14 cellular contexts compared by ENCODE assay signal in genomic region chr2:85018049-85018447, GRCh38. TPM values are rescaled to one million over a fixed set of nuclear protein-coding genes. Genes with fewer than 3 reads are reported as not detected.
A peak's percentile ranks its signal among the peaks of the same experiment; 100 is the strongest.
DNase-seq lines count a peak whose midpoint lies in the region; ATAC-seq and TF ChIP-seq lines count a peak whose summit lies in the region.
"Had no signal": no experiment of that assay in that cellular context is flagged by ENCODE, and none has a peak within 500 bp of the region (broad histone marks: within the 10 kb centered on the region; RNA-seq: fewer than 3 reads in every experiment).

No MANE protein-coding gene starts in this region.

- H3K4me3 Mint-ChIP-seq in activated naive CD4-positive, alpha-beta T cell treated with anti-CD3 and anti-CD28 coated beads, Interleukin-2, amount 10 ng/mL, durations not matched to agents 7 days and 5 days: no peak overlapping the region
- H3K4me3 Mint-ChIP-seq in endothelial cell (ENCODE audit: unreplicated experiment): peak overlapping the region; percentile 42
- H3K4me3 Mint-ChIP-seq in stimulated activated naive B cell treated with anti-CD40 and anti-IgM and Interleukin-4, amounts not matched to agents 10 μg/mL and 1 μg/mL and 100 μg/mL, for 72 hours: no peak overlapping the region
- H3K4me3 Mint-ChIP-seq: dendritic cell treated with granulocyte-macrophage colony-stimulating factor and Interleukin-4, amounts not matched to agents 40 ng/mL and 50 ng/mL, for 4 days had no signal

- no peaks in the 10 kb centered on the region for H3K27me3 ChIP-seq in RWPE2 (ENCODE audit: insufficient read depth, poor library complexity, severe bottlenecking)

- H3K9me3 ChIP-seq in RWPE2 (ENCODE audit: severe bottlenecking): no peaks in the 10 kb centered on the region

- H3K36me3 Mint-ChIP-seq in activated naive CD4-positive, alpha-beta T cell treated with anti-CD3 and anti-CD28 coated beads, Interleukin-2, amount 10 ng/mL, durations not matched to agents 7 days and 5 days: peaks cover 13% of the 10 kb centered on the region
- peaks cover 7% of the 10 kb centered on the region for H3K36me3 Mint-ChIP-seq in endothelial cell (ENCODE audit: low read depth, unreplicated experiment)
- peaks cover 8 to 15% of the 10 kb centered on the region in 2 donors for H3K36me3 Mint-ChIP-seq in stimulated activated naive B cell treated with anti-CD40 and anti-IgM and Interleukin-4, amounts not matched to agents 10 μg/mL and 1 μg/mL and 100 μg/mL, for 72 hours

- peaks cover 39% of the 10 kb centered on the region for H3K4me1 ChIP-seq in RWPE2 (ENCODE audit: insufficient read depth, poor library complexity, severe bottlenecking)

- ATAC-seq in RWPE2 (ENCODE audit: low read depth): no peak
- peak in 1 of 2 donors; percentile 23 for ATAC-seq in stimulated activated naive B cell treated with anti-CD40 and anti-IgM and Interleukin-4, amounts not matched to agents 10 μg/mL and 1 μg/mL and 100 μg/mL, for 72 hours (replicated peaks)
- no peak for ATAC-seq in GM19455 (IDR thresholded peaks at IDR 0.05; ENCODE audit: unreplicated experiment)

- peak overlapping the region; percentile 10 for H3K27ac ChIP-seq in RWPE2 (ENCODE audit: poor library complexity, severe bottlenecking)
- H3K27ac ChIP-seq: HL-60 had no signal

- peaks cover 30% of the 10 kb centered on the region for H3K36me3 ChIP-seq in RWPE2 (ENCODE audit: low read depth)

- CTCF ChIA-PET in activated naive CD4-positive, alpha-beta T cell treated with anti-CD3 and anti-CD28 coated beads, Interleukin-2, amount 10 ng/mL, durations not matched to agents 7 days and 5 days (lab: Charles Lee): interaction anchor here (0.7 to 2.4 kb wide), 19 partner anchors 11 to 282 kb away, joined by 3 to 9 read pairs (median 4); no protein-coding TSS in a partner anchor

- H3K4me1 Mint-ChIP-seq in activated naive CD4-positive, alpha-beta T cell treated with anti-CD3 and anti-CD28 coated beads, Interleukin-2, amount 10 ng/mL, durations not matched to agents 7 days and 5 days: peaks cover 40% of the 10 kb centered on the region
- peaks cover 27% of the 10 kb centered on the region for H3K4me1 Mint-ChIP-seq in endothelial cell (ENCODE audit: unreplicated experiment)
- H3K4me1 Mint-ChIP-seq in stimulated activated naive B cell treated with anti-CD40 and anti-IgM and Interleukin-4, amounts not matched to agents 10 μg/mL and 1 μg/mL and 100 μg/mL, for 72 hours: peaks cover 21 to 58% of the 10 kb centered on the region in 2 donors

- TF ChIP-seq CTCF in RWPE2 (IDR thresholded peaks at IDR 0.05; ENCODE audit: poor library complexity, severe bottlenecking) (peak; percentile 44), endothelial cell (IDR thresholded peaks at IDR 0.05; ENCODE audit: unreplicated experiment) (no peak)

- H3K4me3 ChIP-seq in RWPE2 (ENCODE audit: severe bottlenecking): no peak overlapping the region

- DNase-seq in activated naive CD4-positive, alpha-beta T cell treated with anti-CD3 and anti-CD28 coated beads, Interleukin-2, amount 10 ng/mL, durations not matched to agents 7 days and 5 days: no peak
- no peak for DNase-seq in activated naive CD4-positive, alpha-beta T cell (lab: John Stamatoyannopoulos, UW)
- no peak for DNase-seq in RWPE2 (ENCODE audit: low spot score)
- no peak for DNase-seq in endothelial cell (ENCODE audit: low spot score)
- DNase-seq in stimulated activated naive B cell treated with anti-CD40 and anti-IgM and Interleukin-4, amounts not matched to agents 10 μg/mL and 1 μg/mL and 100 μg/mL, for 72 hours: no peak
- DNase-seq in hypothalamus (lab: John Stamatoyannopoulos, UW): no peak
- no peak for DNase-seq in amygdala (lab: John Stamatoyannopoulos, UW)
- DNase-seq: activated gamma-delta T cell treated with Interleukin-2 at 50 U/mL for 16 hours, GF-D8, NCI-H510A, SHP77 treated with DMSO at 0.1 percent for 48 hours had no signal

- peak overlapping the region; percentile 58 for H3K27ac Mint-ChIP-seq in activated naive CD4-positive, alpha-beta T cell treated with anti-CD3 and anti-CD28 coated beads, Interleukin-2, amount 10 ng/mL, durations not matched to agents 7 days and 5 days
- peak overlapping the region; percentile 83 for H3K27ac Mint-ChIP-seq in endothelial cell (ENCODE audit: unreplicated experiment)
- peak overlapping the region; percentile 71 for H3K27ac Mint-ChIP-seq in stimulated activated naive B cell treated with anti-CD40 and anti-IgM and Interleukin-4, amounts not matched to agents 10 μg/mL and 1 μg/mL and 100 μg/mL, for 72 hours
- H3K27ac Mint-ChIP-seq: dendritic cell treated with granulocyte-macrophage colony-stimulating factor and Interleukin-4, amounts not matched to agents 40 ng/mL and 50 ng/mL, for 4 days had no signal

- H3K27me3 Mint-ChIP-seq in activated naive CD4-positive, alpha-beta T cell treated with anti-CD3 and anti-CD28 coated beads, Interleukin-2, amount 10 ng/mL, durations not matched to agents 7 days and 5 days: no peaks in the 10 kb centered on the region
- H3K27me3 Mint-ChIP-seq in endothelial cell (ENCODE audit: unreplicated experiment): peaks cover 4% of the 10 kb centered on the region
- H3K27me3 Mint-ChIP-seq in stimulated activated naive B cell treated with anti-CD40 and anti-IgM and Interleukin-4, amounts not matched to agents 10 μg/mL and 1 μg/mL and 100 μg/mL, for 72 hours: no peaks in the 10 kb centered on the region
- H3K27me3 Mint-ChIP-seq: dendritic cell treated with granulocyte-macrophage colony-stimulating factor and Interleukin-4, amounts not matched to agents 40 ng/mL and 50 ng/mL, for 4 days had no signal

- H3K9me3 Mint-ChIP-seq in activated naive CD4-positive, alpha-beta T cell treated with anti-CD3 and anti-CD28 coated beads, Interleukin-2, amount 10 ng/mL, durations not matched to agents 7 days and 5 days: no peaks in the 10 kb centered on the region
- H3K9me3 Mint-ChIP-seq in endothelial cell (ENCODE audit: unreplicated experiment): no peaks in the 10 kb centered on the region
- no peaks in the 10 kb centered on the region for H3K9me3 Mint-ChIP-seq in stimulated activated naive B cell treated with anti-CD40 and anti-IgM and Interleukin-4, amounts not matched to agents 10 μg/mL and 1 μg/mL and 100 μg/mL, for 72 hours
- H3K9me3 Mint-ChIP-seq: dendritic cell treated with granulocyte-macrophage colony-stimulating factor and Interleukin-4, amounts not matched to agents 40 ng/mL and 50 ng/mL, for 4 days had no signal

RNA-seq across cellular contexts. Expression of gene KCMF1, which starts 47.1 kb away (rescaled TPM):
- total RNA-seq in endothelial cell (ENCODE audit: unreplicated experiment): 84.6 TPM
